8 cellular contexts compared by ENCODE assay signal in genomic region chr1:186082235-186082937, GRCh38.
A peak's percentile ranks its signal among the peaks of the same experiment; 100 is the strongest.
DNase-seq lines count a peak whose midpoint lies in the region; ATAC-seq, FAIRE-seq and TF ChIP-seq lines count a peak whose summit lies in the region.

No MANE protein-coding gene starts in this region.

- H3K9me3 ChIP-seq in MG63 = no peaks in the 10 kb centered on the region
- no peaks in the 10 kb centered on the region for H3K9me3 ChIP-seq in endothelial cell of umbilical vein (replicated peaks; ENCODE audit: control insufficient read depth, insufficient read depth, low read length)

- H3K4me1 Mint-ChIP-seq in T-helper 2 cell treated with Interferon-gamma antibody and Interleukin-4, amounts not matched to agents 5 μg/mL and 100 μg/mL, for 36 hours (ENCODE audit: low read depth) = peaks cover 15% of the 10 kb centered on the region

- peak; percentile 54 for ATAC-seq in HG02623 (IDR thresholded peaks at IDR 0.05; ENCODE audit: unreplicated experiment)

- H3K9me3 Mint-ChIP-seq in T-helper 2 cell treated with Interferon-gamma antibody and Interleukin-4, amounts not matched to agents 5 μg/mL and 100 μg/mL, for 36 hours = no peaks in the 10 kb centered on the region

- peak overlapping the region; percentile 62 for H2AFZ ChIP-seq in endothelial cell of umbilical vein (ENCODE audit: low read depth, low read length)

- no peak overlapping the region for H3K4me3 ChIP-seq in MG63
- no peak overlapping the region for H3K4me3 ChIP-seq in endothelial cell of umbilical vein (replicated peaks in 1 of 3; ENCODE audit: insufficient read depth in 1 of 3, low read depth in 1 of 3, low read length in 3 of 3)

- DNase-seq in stimulated activated CD4-positive, alpha-beta T cell treated with anti-CD3 and anti-CD28 coated beads, Interleukin-12 subunit alpha, Interleukin-12 subunit beta, amount 100 ng/mL, for 48 hours (ENCODE audit: low read depth in 2 of 3, low spot score in 1 of 3) = peak in 2 of 3 donors; percentile 0 to 2
- DNase-seq in stimulated activated CD4-positive, alpha-beta T cell treated with anti-CD3 and anti-CD28 coated beads, Interleukin-12 subunit alpha, Interleukin-12 subunit beta, amount 100 ng/mL, for 4 hours = no peak
- DNase-seq in MG63 (peak; percentile 57), RKO (ENCODE audit: low spot score) (peak; percentile 63), endothelial cell of umbilical vein (ENCODE audit: low read depth, low spot score) (peak; percentile 52), mucosa of gallbladder (ENCODE audit: low spot score) (peak; percentile 91)
- DNase-seq in T-helper 2 cell treated with Interferon-gamma antibody and Interleukin-4, amounts not matched to agents 5 μg/mL and 100 μg/mL, for 36 hours (ENCODE audit: low spot score) = no peak

- H3K4me3 Mint-ChIP-seq in T-helper 2 cell treated with Interferon-gamma antibody and Interleukin-4, amounts not matched to agents 5 μg/mL and 100 μg/mL, for 36 hours = no peak overlapping the region

- H3K9me1 ChIP-seq in endothelial cell of umbilical vein (replicated peaks; ENCODE audit: control insufficient read depth, extremely low read depth, insufficient read depth, low read length) = no peaks in the 10 kb centered on the region

- POLR2A ChIA-PET in endothelial cell of umbilical vein (lab: Charles Lee) = no interaction called here

- no peaks in the 10 kb centered on the region for H3K27me3 ChIP-seq in MG63
- no peaks in the 10 kb centered on the region for H3K27me3 ChIP-seq in endothelial cell of umbilical vein (ENCODE audit: control insufficient read depth in 2 of 2, insufficient read depth in 2 of 2, low read length in 2 of 2)

- TF ChIP-seq POLR2A in endothelial cell of umbilical vein (IDR thresholded peaks at IDR 0.05; ENCODE audit: low read depth, low read length) = no peak

- no peak overlapping the region for H3K27ac ChIP-seq in endothelial cell of umbilical vein (ENCODE audit: insufficient read depth, low read depth, low read length)

- no peaks in the 10 kb centered on the region for H3K36me3 ChIP-seq in MG63
- no peaks in the 10 kb centered on the region for H3K36me3 ChIP-seq in endothelial cell of umbilical vein (ENCODE audit: control insufficient read depth in 2 of 2, extremely low read depth in 1 of 2, insufficient read depth in 2 of 2, low read length in 2 of 2)

- dilution Hi-C loops in endothelial cell of umbilical vein (cut with MboI; ENCODE audit: extremely low pct_ligation_motif_present, low sequenced_read_pairs) = no loop called here

- no peak overlapping the region for H3K9ac ChIP-seq in endothelial cell of umbilical vein (replicated peaks; ENCODE audit: extremely low read depth, insufficient read depth, low read length)

- FAIRE-seq in endothelial cell of umbilical vein (lab: Jason Lieb, UNC) = no peak

- H3K27ac Mint-ChIP-seq in T-helper 2 cell treated with Interferon-gamma antibody and Interleukin-4, amounts not matched to agents 5 μg/mL and 100 μg/mL, for 36 hours = no peak overlapping the region

- no peak for TF ChIP-seq CTCF in endothelial cell of umbilical vein (IDR thresholded peaks at IDR 0.05; ENCODE audit: extremely low read depth in 1 of 2, insufficient read depth in 1 of 2, low read depth in 1 of 2, low read length in 2 of 2)

- H4K20me1 ChIP-seq in endothelial cell of umbilical vein (replicated peaks; ENCODE audit: control insufficient read depth, extremely low read depth, insufficient read depth, low read length) = no peaks in the 10 kb centered on the region

- no peaks in the 10 kb centered on the region for H3K36me3 Mint-ChIP-seq in T-helper 2 cell treated with Interferon-gamma antibody and Interleukin-4, amounts not matched to agents 5 μg/mL and 100 μg/mL, for 36 hours (ENCODE audit: low read depth)

- H3K79me2 ChIP-seq in endothelial cell of umbilical vein (ENCODE audit: control insufficient read depth, insufficient read depth, low read length) = no peaks in the 10 kb centered on the region

- peaks cover 9% of the 10 kb centered on the region for H3K27me3 Mint-ChIP-seq in T-helper 2 cell treated with Interferon-gamma antibody and Interleukin-4, amounts not matched to agents 5 μg/mL and 100 μg/mL, for 36 hours (ENCODE audit: low read depth)

- CTCF ChIA-PET in endothelial cell of umbilical vein (lab: Charles Lee) = interaction anchor here (0.9 kb wide), 1 partner anchor 24 kb away, joined by 3 read pairs; no protein-coding TSS in a partner anchor

- no TSS peak for BruUV-seq in endothelial cell of umbilical vein (replicated peaks; lab: Mats Ljungman, UMichigan)

- peaks cover 4% of the 10 kb centered on the region for H3K4me1 ChIP-seq in endothelial cell of umbilical vein (ENCODE audit: control insufficient read depth, extremely low read depth, insufficient read depth, low read length)

- no peak overlapping the region for H3K4me2 ChIP-seq in endothelial cell of umbilical vein (ENCODE audit: insufficient read depth, low read length)

- intact Hi-C loops in endothelial cell of umbilical vein (cut with micrococcal nuclease) = no loop called here

TF ChIP-seq in endothelial cell of umbilical vein, 7 proteins besides CTCF, POLR2A, EP300 and RAD21:
- TF ChIP-seq GATA2 (IDR thresholded peaks at IDR 0.05; ENCODE audit: insufficient read depth, insufficient read length, low read depth, low read length) = no peak
- no peak for TF ChIP-seq POLR2AphosphoS5 (IDR thresholded peaks at IDR 0.05; ENCODE audit: insufficient read depth, low read depth, low read length)
- TF ChIP-seq, protein P1, sequence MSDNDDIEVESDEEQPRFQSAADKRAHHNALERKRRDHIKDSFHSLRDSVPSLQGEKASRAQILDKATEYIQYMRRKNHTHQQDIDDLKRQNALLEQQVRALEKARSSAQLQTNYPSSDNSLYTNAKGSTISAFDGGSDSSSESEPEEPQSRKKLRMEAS (IDR thresholded peaks at IDR 0.05; ENCODE audit: insufficient read depth, insufficient read length) = no peak
- no peak for TF ChIP-seq MYC (IDR thresholded peaks at IDR 0.05; ENCODE audit: low read depth, low read length)
- TF ChIP-seq EZH2 (IDR thresholded peaks at IDR 0.05; ENCODE audit: borderline replicate concordance, low read depth, low read length, severe bottlenecking) = no peak
- TF ChIP-seq JUN (IDR thresholded peaks at IDR 0.05; ENCODE audit: borderline replicate concordance, insufficient read depth, insufficient read length, low read depth) = no peak
- TF ChIP-seq FOS (IDR thresholded peaks at IDR 0.05; ENCODE audit: borderline replicate concordance, insufficient read depth, low read length) = no peak

Comparison
In these comparisons a context has a peak if more than half of its experiments do, and no peak if none do; other contexts are left out.
1. DNase-seq: peak in stimulated activated CD4-positive, alpha-beta T cell treated with anti-CD3 and anti-CD28 coated beads, Interleukin-12 subunit alpha, Interleukin-12 subunit beta, amount 100 ng/mL, for 48 hours (2 of 3), MG63 (single experiment), RKO (single experiment), endothelial cell of umbilical vein (single experiment) and mucosa of gallbladder (single experiment); none in stimulated activated CD4-positive, alpha-beta T cell treated with anti-CD3 and anti-CD28 coated beads, Interleukin-12 subunit alpha, Interleukin-12 subunit beta, amount 100 ng/mL, for 4 hours (single experiment) and T-helper 2 cell treated with Interferon-gamma antibody and Interleukin-4, amounts not matched to agents 5 μg/mL and 100 μg/mL, for 36 hours (single experiment).